Comparison of ENCODE assay signal across 1 cellular context in genomic region chr9:22008662-22009562, GRCh38.
TF ChIP-seq lines count a peak whose summit lies in the region.

CDKN2B (minus strand) TSS chr9:22009305; CDS start chr9:22008953, 352 bp downstream.

TF ChIP-seq in HEK293, 187 proteins besides CTCF, POLR2A, EP300 and RAD21 (continued from another document and continues in another):
- no peak for TF ChIP-seq ZNF18 (tag by site-specific recombination; IDR thresholded peaks at IDR 0.05)
- 0 out of 2 replicates have a peak, but pooled peaks have one; percentile 71 for TF ChIP-seq ZNF2 (tag by site-specific recombination; IDR thresholded peaks at IDR 0.05)
- TF ChIP-seq ZNF223 (tag by site-specific recombination; IDR thresholded peaks at IDR 0.05) = no peak
- no peak for TF ChIP-seq ZNF292 (tag by site-specific recombination; IDR thresholded peaks at IDR 0.05; ENCODE audit: borderline replicate concordance, low read depth)
- TF ChIP-seq ZSCAN5A (tag by site-specific recombination; IDR thresholded peaks at IDR 0.05) = no peak
- TF ChIP-seq ZNF335 (tag by site-specific recombination; conservative IDR thresholded peaks at IDR 0.05) = peak; percentile 47
- TF ChIP-seq ZNF585B (tag by site-specific recombination; IDR thresholded peaks at IDR 0.05) = no peak
- 0 out of 2 replicates have a peak, but pooled peaks have one; percentile 31 for TF ChIP-seq PRDM1 (tag by site-specific recombination; IDR thresholded peaks at IDR 0.05)
- TF ChIP-seq SP2 (tag by site-specific recombination; IDR thresholded peaks at IDR 0.05) = peak; percentile 81
- TF ChIP-seq GLIS1 (tag by site-specific recombination; IDR thresholded peaks at IDR 0.05) = peak; percentile 31; the same call in 1 of the 2 replicates
- no peak for TF ChIP-seq SETDB1 (IDR thresholded peaks at IDR 0.05; ENCODE audit: insufficient read length, low read length)
- TF ChIP-seq ZNF23 (tag by site-specific recombination; IDR thresholded peaks at IDR 0.05; ENCODE audit: borderline replicate concordance) = no peak
- no peak for TF ChIP-seq ZNF544 (tag by site-specific recombination; IDR thresholded peaks at IDR 0.05)
- peak; percentile 57; the same call in 1 of the 2 replicates for TF ChIP-seq ZNF391 (tag by site-specific recombination; IDR thresholded peaks at IDR 0.05; ENCODE audit: borderline replicate concordance, low read depth)
- TF ChIP-seq ZNF692 (tag by site-specific recombination; IDR thresholded peaks at IDR 0.05) = 0 out of 2 replicates have a peak, but pooled peaks have one; percentile 45
- peak; percentile 65 for TF ChIP-seq ZBTB8A (tag by site-specific recombination; IDR thresholded peaks at IDR 0.05)
- no peak for TF ChIP-seq ZNF626 (tag by site-specific recombination; IDR thresholded peaks at IDR 0.05)
- TF ChIP-seq ZNF837 (tag by site-specific recombination; IDR thresholded peaks at IDR 0.05) = 0 out of 2 replicates have a peak, but pooled peaks have one; percentile 67
- peak; percentile 79 for TF ChIP-seq ZSCAN30 (tag by site-specific recombination; IDR thresholded peaks at IDR 0.05)
- no peak for TF ChIP-seq ZNF792 (tag by site-specific recombination; IDR thresholded peaks at IDR 0.05)
- no peak for TF ChIP-seq ELK4 (IDR thresholded peaks at IDR 0.05; ENCODE audit: borderline replicate concordance, low read depth, low read length)
- TF ChIP-seq BCL11B (tag by site-specific recombination; IDR thresholded peaks at IDR 0.05; ENCODE audit: low read depth) = no peak
- no peak for TF ChIP-seq ZBTB49 (tag by site-specific recombination; IDR thresholded peaks at IDR 0.05; ENCODE audit: low read depth)
- TF ChIP-seq ZNF423 (tag by site-specific recombination; IDR thresholded peaks at IDR 0.05) = 0 out of 2 replicates have a peak, but pooled peaks have one; percentile 53
- TF ChIP-seq ZNF10 (tag by site-specific recombination; IDR thresholded peaks at IDR 0.05) = no peak
- TF ChIP-seq PBX3 (CRISPR knock-in tag; IDR thresholded peaks at IDR 0.05) = peak; percentile 94
- no peak for TF ChIP-seq ZNF776 (tag by site-specific recombination; IDR thresholded peaks at IDR 0.05; ENCODE audit: borderline replicate concordance)
- TF ChIP-seq BCL11A (tag by site-specific recombination; IDR thresholded peaks at IDR 0.05; ENCODE audit: low read depth) = no peak
- no peak for TF ChIP-seq ZNF398 (tag by site-specific recombination; IDR thresholded peaks at IDR 0.05)
- no peak for TF ChIP-seq INSM2 (tag by site-specific recombination; IDR thresholded peaks at IDR 0.05)
- TF ChIP-seq ZNF394 (tag by site-specific recombination; IDR thresholded peaks at IDR 0.05; ENCODE audit: borderline replicate concordance) = peak; percentile 80
- TF ChIP-seq ZNF704 (tag by site-specific recombination; IDR thresholded peaks at IDR 0.05) = no peak
- no peak for TF ChIP-seq HOXC10 (CRISPR knock-in tag; IDR thresholded peaks at IDR 0.05)
- TF ChIP-seq ZNF677 (tag by site-specific recombination; IDR thresholded peaks at IDR 0.05) = no peak
- TF ChIP-seq ZNF548 (tag by site-specific recombination; IDR thresholded peaks at IDR 0.05) = no peak
- TF ChIP-seq ZEB2 (tag by site-specific recombination; IDR thresholded peaks at IDR 0.05) = peak; percentile 89
- no peak for TF ChIP-seq ZNF239 (tag by site-specific recombination; IDR thresholded peaks at IDR 0.05)
- TF ChIP-seq ZNF311 (tag by site-specific recombination; IDR thresholded peaks at IDR 0.05; ENCODE audit: borderline replicate concordance) = no peak
- TF ChIP-seq AEBP2 (tag by site-specific recombination; IDR thresholded peaks at IDR 0.05; ENCODE audit: borderline replicate concordance) = no peak
- TF ChIP-seq ZBTB21 (tag by site-specific recombination; IDR thresholded peaks at IDR 0.05) = no peak
- TF ChIP-seq IKZF3 (tag by site-specific recombination; IDR thresholded peaks at IDR 0.05) = peak; percentile 67; the same call in 1 of the 2 replicates
- no peak for TF ChIP-seq ZNF510 (tag by site-specific recombination; IDR thresholded peaks at IDR 0.05; ENCODE audit: insufficient replicate concordance)
- TF ChIP-seq ZFP69B (tag by site-specific recombination; IDR thresholded peaks at IDR 0.05) = no peak
- no peak for TF ChIP-seq ZNF580 (tag by site-specific recombination; IDR thresholded peaks at IDR 0.05)
- no peak for TF ChIP-seq ZNF26 (tag by site-specific recombination; IDR thresholded peaks at IDR 0.05)
- TF ChIP-seq SP3 (tag by site-specific recombination; IDR thresholded peaks at IDR 0.05) = peak; percentile 78
